8 cellular contexts compared by ENCODE assay signal in genomic region chr4:86957214-86957613, GRCh38. TPM values are rescaled to one million over a fixed set of nuclear protein-coding genes. Genes with fewer than 3 reads are reported as not detected.
DNase-seq lines count a peak whose midpoint lies in the region; ATAC-seq and TF ChIP-seq lines count a peak whose summit lies in the region.

No MANE protein-coding gene starts in this region.

- no peak overlapping the region for H2BK20ac ChIP-seq in IMR-90 (ENCODE audit: low read depth, low read length)

- dilution Hi-C loops in IMR-90 (cut with HindIII; ENCODE audit: low sequenced_read_pairs, unreplicated experiment): no loop called here

- H2BK5ac ChIP-seq in IMR-90 (ENCODE audit: low read depth, low read length, poor library complexity, severe bottlenecking): peak overlapping the region; percentile 54

- no peak for TF ChIP-seq CTCF in IMR-90 (conservative IDR thresholded peaks at IDR 0.05; ENCODE audit: low read depth, low read length)

- no peak overlapping the region for H3K56ac ChIP-seq in IMR-90 (ENCODE audit: extremely low read depth, insufficient read depth, low read length)

- H3K9me3 ChIP-seq in IMR-90 (ENCODE audit: control insufficient read depth, insufficient read depth, low read length): no peaks in the 10 kb centered on the region

- DNase-seq in GM03348 (ENCODE audit: low spot score) (peak; percentile 81), IMR-90 (peak; percentile 83), fibroblast of gingiva (ENCODE audit: low read depth) (peak; percentile 3), NCI-H2171 treated with DMSO at 0.1 percent for 48 hours (lab: John Stamatoyannopoulos, UW) (no peak), superior temporal gyrus (ENCODE audit: extremely low spot score) (no peak)
- no peak for DNase-seq in activated CD4-positive, alpha-beta T cell treated with anti-CD3 and anti-CD28 coated beads for 4 hours

- H3K23ac ChIP-seq in IMR-90 (ENCODE audit: low read depth, low read length): no peak overlapping the region

- no peaks in the 10 kb centered on the region for H3K27me3 ChIP-seq in IMR-90 (ENCODE audit: control insufficient read depth, insufficient read depth, low read length)

- peaks cover 4% of the 10 kb centered on the region; the same call in 1 of the 2 replicates for H3K36me3 ChIP-seq in IMR-90 (ENCODE audit: control insufficient read depth, insufficient read depth, low read length)

- no peak for TF ChIP-seq RAD21 in IMR-90 (IDR thresholded peaks at IDR 0.05; ENCODE audit: low read length)

- POLR2A ChIA-PET in IMR-90 (lab: Charles Lee; ENCODE audit: unreplicated experiment): no interaction called here

- H2AFZ ChIP-seq in IMR-90 (replicated peaks; ENCODE audit: low read length, poor library complexity): no peak overlapping the region

- no peak overlapping the region for H4K91ac ChIP-seq in IMR-90 (ENCODE audit: insufficient read depth, low read depth, low read length)

- BruUV-seq in IMR-90 (replicated peaks; lab: Mats Ljungman, UMichigan): no TSS peak

- no peak for TF ChIP-seq POLR2A in IMR-90 (IDR thresholded peaks at IDR 0.05; ENCODE audit: low read depth, low read length)

- H2BK120ac ChIP-seq in IMR-90 (ENCODE audit: low read depth, low read length): no peak overlapping the region

- H3K9ac ChIP-seq in IMR-90 (ENCODE audit: low read depth, low read length): no peak overlapping the region

- CTCF ChIA-PET in IMR-90 (lab: Yijun Ruan, JAX): no interaction called here

- no CpG with 5 or more reads among the region's 1 CpG for whole genome bisulfite sequencing in IMR-90 (ENCODE audit: extremely low coverage in 2 of 2, insufficient read length in 1 of 2), 2 experiments

- peaks cover 22% of the 10 kb centered on the region for H3K4me1 ChIP-seq in IMR-90 (ENCODE audit: control insufficient read depth, insufficient read depth, low read length)

- H3K79me1 ChIP-seq in IMR-90 (ENCODE audit: low read depth in 1 of 2, low read length in 2 of 2): peaks cover 13 to 33% of the 10 kb centered on the region in 2 experiments

- intact Hi-C loops in IMR-90 (cut with micrococcal nuclease): no loop called here

- H3K27ac ChIP-seq in IMR-90 (ENCODE audit: insufficient read depth, low read length): no peak overlapping the region

- H3K14ac ChIP-seq in IMR-90 (replicated peaks; ENCODE audit: low read depth, low read length): no peak overlapping the region

- H3K4ac ChIP-seq in IMR-90 (ENCODE audit: low read depth, low read length): no peak overlapping the region

- H2AK5ac ChIP-seq in IMR-90 (ENCODE audit: low read depth, low read length): no peak overlapping the region

- no peak overlapping the region for H4K5ac ChIP-seq in IMR-90 (ENCODE audit: low read depth, low read length)

- H2AK9ac ChIP-seq in IMR-90 (replicated peaks; ENCODE audit: low read depth, low read length, poor library complexity): no peak overlapping the region

- in situ Hi-C loops in IMR-90 (cut with MboI; ENCODE audit: low sequenced_read_pairs): no loop called here

- ATAC-seq in GM21528 (IDR thresholded peaks at IDR 0.05; ENCODE audit: low FRiP score, unreplicated experiment): peak; percentile 45
- ATAC-seq in IMR-90 (ENCODE audit: low read depth): peak; percentile 90
- no peak for ATAC-seq in HG03139 (IDR thresholded peaks at IDR 0.05; ENCODE audit: unreplicated experiment)

- peak overlapping the region; percentile 48; the same call in 1 of the 2 replicates for H3K4me2 ChIP-seq in IMR-90 (ENCODE audit: low read depth, low read length)

- peaks cover 11% of the 10 kb centered on the region; the same call in 1 of the 2 replicates for H4K20me1 ChIP-seq in IMR-90 (ENCODE audit: insufficient read depth, low read length)

- peaks cover 10% of the 10 kb centered on the region for H3K9me1 ChIP-seq in IMR-90 (ENCODE audit: insufficient read depth, low read length)

- no peak overlapping the region for H4K8ac ChIP-seq in IMR-90 (ENCODE audit: low read depth in 2 of 2, low read length in 2 of 2)

- H3K18ac ChIP-seq in IMR-90 (ENCODE audit: low read depth, low read length): no peak overlapping the region

- no peak overlapping the region for H2BK15ac ChIP-seq in IMR-90 (ENCODE audit: low read depth, low read length)

- H3K4me3 ChIP-seq in IMR-90 (ENCODE audit: insufficient read depth, low read depth, low read length): no peak overlapping the region

TF ChIP-seq in IMR-90, 13 proteins besides CTCF, POLR2A, EP300 and RAD21:
- TF ChIP-seq CHD1 (IDR thresholded peaks at IDR 0.05; ENCODE audit: low read depth, low read length) (no peak), USF2 (IDR thresholded peaks at IDR 0.05; ENCODE audit: low read depth, low read length) (no peak), RFX5 (IDR thresholded peaks at IDR 0.05; ENCODE audit: low read depth, low read length) (no peak), NFE2L2 (IDR thresholded peaks at IDR 0.05; ENCODE audit: low read depth, low read length) (no peak), RCOR1 (IDR thresholded peaks at IDR 0.05; ENCODE audit: insufficient replicate concordance, low read length) (no peak), FOS (IDR thresholded peaks at IDR 0.05; ENCODE audit: low read depth, low read length) (0 out of 2 replicates have a peak, but pooled peaks have one; percentile 10), MAZ (IDR thresholded peaks at IDR 0.05; ENCODE audit: borderline replicate concordance, low read depth, low read length) (no peak), MAFK (IDR thresholded peaks at IDR 0.05; ENCODE audit: low read depth, low read length) (0 out of 2 replicates have a peak, but pooled peaks have one; percentile 4)

RNA-seq across cellular contexts. Expression of gene AFF1, which starts 22.4 kb away (rescaled TPM):
- 7.0 and 10.8 TPM in 2 replicates for total RNA-seq in IMR-90 (2012; rRNA removed)
- 9.6 and 11.4 TPM in 2 replicates for polyA plus RNA-seq in IMR-90 (2012; rRNA removed)
- 1.8 and 3.5 TPM in 2 replicates for polyA plus RNA-seq in IMR-90 (2012; cell fraction: cytosol; rRNA removed)
- polyA plus RNA-seq in IMR-90 (2012; cell fraction: nucleus; rRNA removed; ENCODE audit: low replicate concordance): 6.8 and 17.8 TPM in 2 replicates

Comparison
In these comparisons a context has a peak if more than half of its experiments do, and no peak if none do; other contexts are left out.
1. DNase-seq: peak in GM03348 (single experiment), IMR-90 (single experiment) and fibroblast of gingiva (single experiment); none in NCI-H2171 treated with DMSO at 0.1 percent for 48 hours (single experiment), activated CD4-positive, alpha-beta T cell treated with anti-CD3 and anti-CD28 coated beads for 4 hours (0 of 2) and superior temporal gyrus (single experiment).